In the genomic region with DNA sequence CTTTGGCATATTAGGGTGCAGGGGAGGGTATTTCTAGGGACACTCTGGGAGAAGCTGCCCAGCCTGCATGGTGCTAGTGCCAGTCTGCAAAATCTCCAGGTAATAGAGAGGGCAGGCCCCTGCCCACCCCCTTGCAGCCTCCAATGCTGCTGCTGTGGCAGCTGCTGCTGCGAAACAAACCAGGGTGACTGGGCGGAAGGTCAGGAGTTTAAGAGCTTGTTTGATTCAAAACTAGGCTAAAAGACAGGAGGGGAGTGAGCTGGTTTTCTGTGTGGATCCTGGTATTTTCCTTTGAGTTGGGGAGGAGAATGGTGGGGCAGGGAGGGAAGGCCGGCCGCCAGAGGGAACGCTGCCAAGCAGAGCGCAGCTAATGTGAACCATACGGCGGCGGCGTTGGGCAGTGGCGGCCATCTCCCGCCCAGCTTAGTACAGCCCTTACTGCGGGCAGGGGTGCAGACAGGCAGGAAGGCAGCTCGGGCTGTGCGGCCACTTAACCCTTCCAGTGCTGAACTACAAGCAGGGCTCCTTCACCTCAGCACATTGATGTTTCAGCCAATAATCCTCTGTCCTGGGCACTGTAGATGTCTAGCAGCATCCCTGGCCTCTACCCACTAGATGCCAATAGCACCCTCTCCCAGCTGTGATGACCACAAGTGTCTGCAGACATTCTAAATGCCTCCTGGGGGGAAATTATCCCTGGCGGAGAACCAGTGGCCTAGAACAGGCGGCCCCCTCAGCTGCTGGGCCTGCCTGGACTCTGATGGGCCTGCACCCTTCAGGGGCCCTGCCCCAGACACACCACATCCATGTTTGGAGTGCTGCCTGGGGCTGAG, we compare ENCODE assay signal across 10 cellular contexts.
DNase-seq lines count a peak whose midpoint lies in the region; ATAC-seq, FAIRE-seq and TF ChIP-seq lines count a peak whose summit lies in the region.
"Had no signal": no experiment of that assay in that cellular context is flagged by ENCODE, and none has a peak within 500 bp of the region (broad histone marks: within the 10 kb centered on the region; RNA-seq: fewer than 3 reads in every experiment).

No MANE protein-coding gene starts in this region.

- H3K36me3 ChIP-seq in pancreas, result no peaks in the 10 kb centered on the region

- no peaks in the 10 kb centered on the region for H3K9me3 ChIP-seq in pancreas

- TF ChIP-seq POLR2A in GM18505 (IDR thresholded peaks at IDR 0.05; ENCODE audit: borderline replicate concordance, extremely low read depth, insufficient read depth, insufficient read length), result no peak

- 51 to 63% methylated on average over 17 of the region's 17 CpGs for WGBS in pancreas, 2 donors

- H3K27ac ChIP-seq in pancreas, result no peak overlapping the region

- intact Hi-C loops in pancreas (cut with DNase I), result no loop called here

- peaks cover 0 to 8% (median 4%) of the 10 kb centered on the region in 3 donors for H3K4me1 ChIP-seq in pancreas

- no peak for TF ChIP-seq CTCF in pancreas (IDR thresholded peaks at IDR 0.05)

- H3K4me3 ChIP-seq in pancreas, result no peak overlapping the region

- no peaks in the 10 kb centered on the region for H3K27me3 ChIP-seq in pancreas

- peak; percentile 90 for ATAC-seq in SK-N-SH treated with all-trans-retinoic acid at 6 μM for 48 hours
- ATAC-seq in pancreas, result peak in 3 of 4 donors; percentile 52 to 71 (median 56)
- ATAC-seq in GM18505 (IDR thresholded peaks at IDR 0.05; ENCODE audit: unreplicated experiment), result no peak
- no peak for ATAC-seq in GM21529 (IDR thresholded peaks at IDR 0.05; ENCODE audit: unreplicated experiment)
- ATAC-seq: activated naive CD8-positive, alpha-beta T cell treated with anti-CD3 and anti-CD28 coated beads, Interleukin-2, amount 50 U/mL, for 24 hours had no signal

- peak; percentile 84 for DNase-seq in COR-L47 (lab: John Stamatoyannopoulos, UW)
- peak; percentile 81 for DNase-seq in glomerular visceral epithelial cell (ENCODE audit: extremely low spot score)
- peak in 5 of 6 donors; percentile 32 to 70 (median 43) for DNase-seq in pancreas
- DNase-seq in GOT3 (lab: John Stamatoyannopoulos, UW), result no peak
- no peak for DNase-seq in NOMO-1 treated with dmso at 0.1 percent for 144 hours (lab: John Stamatoyannopoulos, UW; ENCODE audit: unreplicated experiment)
- DNase-seq: activated naive CD8-positive, alpha-beta T cell treated with anti-CD3 and anti-CD28 coated beads, Interleukin-2, amount 50 U/mL, for 24 hours; naive B cell had no signal

- FAIRE-seq in pancreas (lab: Jason Lieb, UNC), result no peak

TF ChIP-seq in SK-N-SH treated with all-trans-retinoic acid at 6 μM for 48 hours, 23 proteins besides CTCF, POLR2A, EP300 and RAD21:
- TF ChIP-seq TCF4 (CRISPR knock-in tag; IDR thresholded peaks at IDR 0.05; ENCODE audit: borderline replicate concordance) (peak; percentile 90), ZNF70 (CRISPR knock-in tag; IDR thresholded peaks at IDR 0.05) (peak; percentile 85), POU6F1 (CRISPR knock-in tag; IDR thresholded peaks at IDR 0.05; ENCODE audit: borderline replicate concordance, low read depth) (no peak), RARB (CRISPR knock-in tag; IDR thresholded peaks at IDR 0.05) (no peak), ZFP3 (CRISPR knock-in tag; IDR thresholded peaks at IDR 0.05) (peak; percentile 73; the same call in 1 of the 2 replicates), OSR1 (CRISPR knock-in tag; IDR thresholded peaks at IDR 0.05) (no peak), SNAI2 (CRISPR knock-in tag; IDR thresholded peaks at IDR 0.05) (no peak), ZFP30 (CRISPR knock-in tag; IDR thresholded peaks at IDR 0.05) (no peak), ZC3H10 (CRISPR knock-in tag; IDR thresholded peaks at IDR 0.05) (no peak), ZNF565 (CRISPR knock-in tag; conservative IDR thresholded peaks at IDR 0.05; ENCODE audit: low read depth) (no peak; the same call in 1 of the 2 replicates), ARNTL (CRISPR knock-in tag; IDR thresholded peaks at IDR 0.05; ENCODE audit: borderline replicate concordance, low read depth) (0 out of 2 replicates have a peak, but pooled peaks have one; percentile 3), GLIS3 (CRISPR knock-in tag; IDR thresholded peaks at IDR 0.05) (no peak; the same call in 1 of the 2 replicates), PPARA (CRISPR knock-in tag; IDR thresholded peaks at IDR 0.05; ENCODE audit: borderline replicate concordance) (no peak), CSDC2 (CRISPR knock-in tag; IDR thresholded peaks at IDR 0.05) (no peak), ZNF8 (CRISPR knock-in tag; IDR thresholded peaks at IDR 0.05) (no peak), BACH2 (CRISPR knock-in tag; IDR thresholded peaks at IDR 0.05; ENCODE audit: borderline replicate concordance) (no peak), ESRRG (CRISPR knock-in tag; IDR thresholded peaks at IDR 0.05) (no peak), ISL1 (CRISPR knock-in tag; IDR thresholded peaks at IDR 0.05) (no peak), TOX (CRISPR knock-in tag; IDR thresholded peaks at IDR 0.05; ENCODE audit: borderline replicate concordance) (no peak)
- TF ChIP-seq, protein P1, sequence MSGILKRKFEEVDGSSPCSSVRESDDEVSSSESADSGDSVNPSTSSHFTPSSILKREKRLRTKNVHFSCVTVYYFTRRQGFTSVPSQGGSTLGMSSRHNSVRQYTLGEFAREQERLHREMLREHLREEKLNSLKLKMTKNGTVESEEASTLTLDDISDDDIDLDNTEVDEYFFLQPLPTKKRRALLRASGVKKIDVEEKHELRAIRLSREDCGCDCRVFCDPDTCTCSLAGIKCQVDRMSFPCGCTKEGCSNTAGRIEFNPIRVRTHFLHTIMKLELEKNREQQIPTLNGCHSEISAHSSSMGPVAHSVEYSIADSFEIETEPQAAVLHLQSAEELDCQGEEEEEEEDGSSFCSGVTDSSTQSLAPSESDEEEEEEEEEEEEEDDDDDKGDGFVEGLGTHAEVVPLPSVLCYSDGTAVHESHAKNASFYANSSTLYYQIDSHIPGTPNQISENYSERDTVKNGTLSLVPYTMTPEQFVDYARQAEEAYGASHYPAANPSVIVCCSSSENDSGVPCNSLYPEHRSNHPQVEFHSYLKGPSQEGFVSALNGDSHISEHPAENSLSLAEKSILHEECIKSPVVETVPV (CRISPR knock-in tag; IDR thresholded peaks at IDR 0.05), result no peak
- TF ChIP-seq, protein P2, sequence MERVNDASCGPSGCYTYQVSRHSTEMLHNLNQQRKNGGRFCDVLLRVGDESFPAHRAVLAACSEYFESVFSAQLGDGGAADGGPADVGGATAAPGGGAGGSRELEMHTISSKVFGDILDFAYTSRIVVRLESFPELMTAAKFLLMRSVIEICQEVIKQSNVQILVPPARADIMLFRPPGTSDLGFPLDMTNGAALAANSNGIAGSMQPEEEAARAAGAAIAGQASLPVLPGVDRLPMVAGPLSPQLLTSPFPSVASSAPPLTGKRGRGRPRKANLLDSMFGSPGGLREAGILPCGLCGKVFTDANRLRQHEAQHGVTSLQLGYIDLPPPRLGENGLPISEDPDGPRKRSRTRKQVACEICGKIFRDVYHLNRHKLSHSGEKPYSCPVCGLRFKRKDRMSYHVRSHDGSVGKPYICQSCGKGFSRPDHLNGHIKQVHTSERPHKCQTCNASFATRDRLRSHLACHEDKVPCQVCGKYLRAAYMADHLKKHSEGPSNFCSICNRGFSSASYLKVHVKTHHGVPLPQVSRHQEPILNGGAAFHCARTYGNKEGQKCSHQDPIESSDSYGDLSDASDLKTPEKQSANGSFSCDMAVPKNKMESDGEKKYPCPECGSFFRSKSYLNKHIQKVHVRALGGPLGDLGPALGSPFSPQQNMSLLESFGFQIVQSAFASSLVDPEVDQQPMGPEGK (CRISPR knock-in tag; IDR thresholded peaks at IDR 0.05; ENCODE audit: borderline replicate concordance), result 0 out of 2 replicates have a peak, but pooled peaks have one; percentile 21
- TF ChIP-seq, protein P3, sequence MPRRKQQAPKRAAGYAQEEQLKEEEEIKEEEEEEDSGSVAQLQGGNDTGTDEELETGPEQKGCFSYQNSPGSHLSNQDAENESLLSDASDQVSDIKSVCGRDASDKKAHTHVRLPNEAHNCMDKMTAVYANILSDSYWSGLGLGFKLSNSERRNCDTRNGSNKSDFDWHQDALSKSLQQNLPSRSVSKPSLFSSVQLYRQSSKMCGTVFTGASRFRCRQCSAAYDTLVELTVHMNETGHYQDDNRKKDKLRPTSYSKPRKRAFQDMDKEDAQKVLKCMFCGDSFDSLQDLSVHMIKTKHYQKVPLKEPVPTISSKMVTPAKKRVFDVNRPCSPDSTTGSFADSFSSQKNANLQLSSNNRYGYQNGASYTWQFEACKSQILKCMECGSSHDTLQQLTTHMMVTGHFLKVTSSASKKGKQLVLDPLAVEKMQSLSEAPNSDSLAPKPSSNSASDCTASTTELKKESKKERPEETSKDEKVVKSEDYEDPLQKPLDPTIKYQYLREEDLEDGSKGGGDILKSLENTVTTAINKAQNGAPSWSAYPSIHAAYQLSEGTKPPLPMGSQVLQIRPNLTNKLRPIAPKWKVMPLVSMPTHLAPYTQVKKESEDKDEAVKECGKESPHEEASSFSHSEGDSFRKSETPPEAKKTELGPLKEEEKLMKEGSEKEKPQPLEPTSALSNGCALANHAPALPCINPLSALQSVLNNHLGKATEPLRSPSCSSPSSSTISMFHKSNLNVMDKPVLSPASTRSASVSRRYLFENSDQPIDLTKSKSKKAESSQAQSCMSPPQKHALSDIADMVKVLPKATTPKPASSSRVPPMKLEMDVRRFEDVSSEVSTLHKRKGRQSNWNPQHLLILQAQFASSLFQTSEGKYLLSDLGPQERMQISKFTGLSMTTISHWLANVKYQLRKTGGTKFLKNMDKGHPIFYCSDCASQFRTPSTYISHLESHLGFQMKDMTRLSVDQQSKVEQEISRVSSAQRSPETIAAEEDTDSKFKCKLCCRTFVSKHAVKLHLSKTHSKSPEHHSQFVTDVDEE (CRISPR knock-in tag; IDR thresholded peaks at IDR 0.05), result peak; percentile 80
TF ChIP-seq in SK-N-SH treated with all-trans-retinoic acid at 6 μM for 48 hours: peak in this region for 6.

Comparison
In these comparisons a context has a peak if more than half of its experiments do, and no peak if none do; other contexts are left out.
1. DNase-seq: peak in COR-L47 (single experiment), glomerular visceral epithelial cell (single experiment) and pancreas (5 of 6); none in GOT3 (single experiment) and NOMO-1 treated with dmso at 0.1 percent for 144 hours (single experiment).
2. ATAC-seq: peak in SK-N-SH treated with all-trans-retinoic acid at 6 μM for 48 hours (single experiment) and pancreas (3 of 4); none in GM18505 (single experiment) and GM21529 (single experiment).